In genomic region chr18:58284699-58285490, GRCh38 we compare ENCODE assay signal across 18 cellular contexts.
DNase-seq lines count a peak whose midpoint lies in the region; ATAC-seq, FAIRE-seq and TF ChIP-seq lines count a peak whose summit lies in the region.
"Had no signal": no experiment of that assay in that cellular context is flagged by ENCODE, and none has a peak within 500 bp of the region (broad histone marks: within the 10 kb centered on the region; RNA-seq: fewer than 3 reads in every experiment).

No MANE protein-coding gene starts in this region.

- H3K79me2 ChIP-seq in PC-9 (ENCODE audit: low read depth): peaks cover 93% of the 10 kb centered on the region

- H3K9ac ChIP-seq in duodenal mucosa (ENCODE audit: low read depth in 1 of 2, low read length in 2 of 2): peak overlapping the region; percentile 29 to 56

- 0 out of 2 replicates have a peak, but pooled peaks cover 6% of the 10 kb centered on the region for H3K36me3 ChIP-seq in PC-9 (ENCODE audit: low read depth)
- H3K36me3 ChIP-seq in duodenal mucosa (ENCODE audit: control insufficient read depth in 1 of 2, insufficient read depth in 2 of 2, low read length in 2 of 2): no peaks in the 10 kb centered on the region
- H3K36me3 ChIP-seq in lower lobe of right lung: no peaks in the 10 kb centered on the region
- H3K36me3 ChIP-seq in transverse colon: no peaks in the 10 kb centered on the region
- H3K36me3 ChIP-seq: HAP-1, vagina had no signal

- CTCF ChIA-PET in PC-9 (lab: Charles Lee): no interaction called here

- intact Hi-C loops in PC-9 (cut with micrococcal nuclease; ENCODE audit: unreplicated experiment): no loop called here
- intact Hi-C loops in lower lobe of right lung (cut with DNase I): no loop called here
- intact Hi-C loops in transverse colon (cut with DNase I; ENCODE audit: low total_unique reads): loop anchor here (1.0 kb wide), 1 partner anchor 30 kb away; no protein-coding TSS in a partner anchor

- H3K4me2 ChIP-seq in PC-9: peak overlapping the region; percentile 39

- H3K9me3 ChIP-seq in PC-9 (ENCODE audit: insufficient read depth, low read depth) (no peaks in the 10 kb centered on the region), duodenal mucosa (ENCODE audit: control insufficient read depth in 1 of 2, low read length in 2 of 2) (no peaks in the 10 kb centered on the region), lower lobe of right lung (no peaks in the 10 kb centered on the region), transverse colon (no peaks in the 10 kb centered on the region)
- H3K9me3 ChIP-seq: Caco-2, HAP-1, vagina had no signal

- H3K27me3 ChIP-seq in PC-9 (ENCODE audit: insufficient read depth, low read depth) (no peaks in the 10 kb centered on the region), duodenal mucosa (ENCODE audit: control insufficient read depth in 1 of 2, insufficient read depth in 2 of 2, low read length in 2 of 2) (no peaks in the 10 kb centered on the region), lower lobe of right lung (ENCODE audit: low read depth) (no peaks in the 10 kb centered on the region), transverse colon (no peaks in the 10 kb centered on the region)
- H3K27me3 ChIP-seq: vagina had no signal

- TF ChIP-seq POLR2A in transverse colon (IDR thresholded peaks at IDR 0.05): no peak

- peaks cover 59% of the 10 kb centered on the region for H3K4me1 ChIP-seq in PC-9 (replicated peaks; ENCODE audit: insufficient read depth)
- peaks cover 29 to 57% of the 10 kb centered on the region in 2 donors for H3K4me1 ChIP-seq in duodenal mucosa (ENCODE audit: control insufficient read depth in 1 of 2, insufficient read depth in 2 of 2, low read length in 2 of 2)
- H3K4me1 ChIP-seq in lower lobe of right lung: peaks cover 60% of the 10 kb centered on the region
- peaks cover 21 to 69% (median 43%) of the 10 kb centered on the region in 4 donors for H3K4me1 ChIP-seq in transverse colon

- POLR2A ChIA-PET in PC-9 (lab: Charles Lee; ENCODE audit: unreplicated experiment): no interaction called here

- 57% methylated on average over 4 to 6 of the region's 6 CpGs for WGBS in transverse colon (ENCODE audit: low coverage in 1 of 2), 2 donors

- peaks cover 34% of the 10 kb centered on the region; the same call in 1 of the 2 replicates for H3F3A ChIP-seq in PC-9 (ENCODE audit: insufficient read depth, low read depth)

- no peak overlapping the region for H3K4me3 ChIP-seq in PC-9
- no peak overlapping the region for H3K4me3 ChIP-seq in duodenal mucosa (ENCODE audit: low read depth in 1 of 2, low read length in 2 of 2)
- H3K4me3 ChIP-seq in lower lobe of right lung: no peak overlapping the region
- no peak overlapping the region for H3K4me3 ChIP-seq in transverse colon
- H3K4me3 ChIP-seq: HAP-1, SK-N-MC, vagina had no signal

- TF ChIP-seq CTCF in PC-9 (conservative IDR thresholded peaks at IDR 0.05): no peak
- TF ChIP-seq CTCF in lower lobe of right lung (IDR thresholded peaks at IDR 0.05): no peak
- no peak for TF ChIP-seq CTCF in transverse colon (IDR thresholded peaks at IDR 0.05)

- H2AFZ ChIP-seq in PC-9: no peak overlapping the region

- no peaks in the 10 kb centered on the region for H3K9me2 ChIP-seq in PC-9 (ENCODE audit: insufficient read depth)

- peak overlapping the region; percentile 57 for H3K27ac ChIP-seq in PC-9
- H3K27ac ChIP-seq in duodenal mucosa (ENCODE audit: low read depth, low read length): peak overlapping the region; percentile 30
- H3K27ac ChIP-seq in lower lobe of right lung: peak overlapping the region; percentile 72
- H3K27ac ChIP-seq in transverse colon: peak overlapping the region; percentile 78 to 86 (median 82)
- H3K27ac ChIP-seq: SK-N-MC, vagina had no signal

- DNase-seq in PC-9: no peak
- no peak for DNase-seq in lower lobe of right lung
- DNase-seq in transverse colon: no peak
- DNase-seq in RCC 7860 (ENCODE audit: low spot score): no peak
- DNase-seq in amniotic stem cell (lab: John Stamatoyannopoulos, UW): no peak
- DNase-seq in GM03348 (ENCODE audit: low spot score): no peak
- DNase-seq: activated naive CD8-positive, alpha-beta T cell treated with anti-CD3 and anti-CD28 coated beads, Interleukin-2, amount 50 U/mL, for 24 hours; AML-193; Caco-2; effector CD4-positive, alpha-beta T cell; immature natural killer cell; NCI-H2029 treated with DMSO at 0.1 percent for 48 hours; NCI-H524; retina had no signal

- no TSS peak for BruUV-seq in PC-9 (replicated peaks; lab: Mats Ljungman, UMichigan)

- in situ Hi-C loops in transverse colon (cut with MboI; ENCODE audit: low pct_ligation_motif_present in 1 of 4, low pct_unique_long_range_greater_than_20kb in 1 of 4, low sequenced_read_pairs in 3 of 4): no loop called here

- no peak for FAIRE-seq in RCC 7860 (lab: Jason Lieb, UNC)

- peaks cover 21% of the 10 kb centered on the region for H4K20me1 ChIP-seq in PC-9 (ENCODE audit: insufficient read depth)

- TF ChIP-seq EP300 in transverse colon (IDR thresholded peaks at IDR 0.05; ENCODE audit: low read depth): no peak

- ATAC-seq in lower lobe of right lung: peak; percentile 15 to 53
- ATAC-seq: activated naive CD8-positive, alpha-beta T cell treated with anti-CD3 and anti-CD28 coated beads, Interleukin-2, amount 50 U/mL, for 24 hours had no signal

Comparison
In these comparisons a context has a peak if more than half of its experiments do, and no peak if none do; other contexts are left out.
1. H3K27ac ChIP-seq: peak in every context shown above with its lines; median percentile 82 in transverse colon; 72 in lower lobe of right lung; 57 in PC-9; 30 in duodenal mucosa.